In the genomic region with DNA sequence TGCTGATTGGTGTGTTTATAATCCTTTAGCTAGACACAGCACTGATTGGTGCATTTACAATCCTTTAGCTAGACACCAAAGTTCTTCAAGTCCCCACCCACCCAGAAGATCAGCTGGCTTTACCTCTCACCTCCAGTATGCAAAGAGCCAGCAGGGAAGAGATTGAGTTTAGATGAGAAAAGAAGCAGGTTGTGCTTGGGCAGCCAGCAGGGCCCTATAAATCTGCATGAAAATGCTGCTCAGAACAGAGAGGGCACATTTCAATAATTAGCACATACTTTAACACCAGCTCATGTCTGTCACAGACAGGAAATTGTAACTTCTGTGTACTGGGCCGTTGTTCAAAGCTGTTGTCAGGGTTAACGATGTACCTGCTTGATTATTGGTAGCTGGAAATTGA, we compare ENCODE assay signal across 1 cellular context.
A peak's percentile ranks its signal among the peaks of the same experiment; 100 is the strongest.
TF ChIP-seq lines count a peak whose summit lies in the region.

No MANE protein-coding gene starts in this region.

TF ChIP-seq in GM23338, 12 proteins besides CTCF, POLR2A, EP300 and RAD21:
- TF ChIP-seq, protein P1, sequence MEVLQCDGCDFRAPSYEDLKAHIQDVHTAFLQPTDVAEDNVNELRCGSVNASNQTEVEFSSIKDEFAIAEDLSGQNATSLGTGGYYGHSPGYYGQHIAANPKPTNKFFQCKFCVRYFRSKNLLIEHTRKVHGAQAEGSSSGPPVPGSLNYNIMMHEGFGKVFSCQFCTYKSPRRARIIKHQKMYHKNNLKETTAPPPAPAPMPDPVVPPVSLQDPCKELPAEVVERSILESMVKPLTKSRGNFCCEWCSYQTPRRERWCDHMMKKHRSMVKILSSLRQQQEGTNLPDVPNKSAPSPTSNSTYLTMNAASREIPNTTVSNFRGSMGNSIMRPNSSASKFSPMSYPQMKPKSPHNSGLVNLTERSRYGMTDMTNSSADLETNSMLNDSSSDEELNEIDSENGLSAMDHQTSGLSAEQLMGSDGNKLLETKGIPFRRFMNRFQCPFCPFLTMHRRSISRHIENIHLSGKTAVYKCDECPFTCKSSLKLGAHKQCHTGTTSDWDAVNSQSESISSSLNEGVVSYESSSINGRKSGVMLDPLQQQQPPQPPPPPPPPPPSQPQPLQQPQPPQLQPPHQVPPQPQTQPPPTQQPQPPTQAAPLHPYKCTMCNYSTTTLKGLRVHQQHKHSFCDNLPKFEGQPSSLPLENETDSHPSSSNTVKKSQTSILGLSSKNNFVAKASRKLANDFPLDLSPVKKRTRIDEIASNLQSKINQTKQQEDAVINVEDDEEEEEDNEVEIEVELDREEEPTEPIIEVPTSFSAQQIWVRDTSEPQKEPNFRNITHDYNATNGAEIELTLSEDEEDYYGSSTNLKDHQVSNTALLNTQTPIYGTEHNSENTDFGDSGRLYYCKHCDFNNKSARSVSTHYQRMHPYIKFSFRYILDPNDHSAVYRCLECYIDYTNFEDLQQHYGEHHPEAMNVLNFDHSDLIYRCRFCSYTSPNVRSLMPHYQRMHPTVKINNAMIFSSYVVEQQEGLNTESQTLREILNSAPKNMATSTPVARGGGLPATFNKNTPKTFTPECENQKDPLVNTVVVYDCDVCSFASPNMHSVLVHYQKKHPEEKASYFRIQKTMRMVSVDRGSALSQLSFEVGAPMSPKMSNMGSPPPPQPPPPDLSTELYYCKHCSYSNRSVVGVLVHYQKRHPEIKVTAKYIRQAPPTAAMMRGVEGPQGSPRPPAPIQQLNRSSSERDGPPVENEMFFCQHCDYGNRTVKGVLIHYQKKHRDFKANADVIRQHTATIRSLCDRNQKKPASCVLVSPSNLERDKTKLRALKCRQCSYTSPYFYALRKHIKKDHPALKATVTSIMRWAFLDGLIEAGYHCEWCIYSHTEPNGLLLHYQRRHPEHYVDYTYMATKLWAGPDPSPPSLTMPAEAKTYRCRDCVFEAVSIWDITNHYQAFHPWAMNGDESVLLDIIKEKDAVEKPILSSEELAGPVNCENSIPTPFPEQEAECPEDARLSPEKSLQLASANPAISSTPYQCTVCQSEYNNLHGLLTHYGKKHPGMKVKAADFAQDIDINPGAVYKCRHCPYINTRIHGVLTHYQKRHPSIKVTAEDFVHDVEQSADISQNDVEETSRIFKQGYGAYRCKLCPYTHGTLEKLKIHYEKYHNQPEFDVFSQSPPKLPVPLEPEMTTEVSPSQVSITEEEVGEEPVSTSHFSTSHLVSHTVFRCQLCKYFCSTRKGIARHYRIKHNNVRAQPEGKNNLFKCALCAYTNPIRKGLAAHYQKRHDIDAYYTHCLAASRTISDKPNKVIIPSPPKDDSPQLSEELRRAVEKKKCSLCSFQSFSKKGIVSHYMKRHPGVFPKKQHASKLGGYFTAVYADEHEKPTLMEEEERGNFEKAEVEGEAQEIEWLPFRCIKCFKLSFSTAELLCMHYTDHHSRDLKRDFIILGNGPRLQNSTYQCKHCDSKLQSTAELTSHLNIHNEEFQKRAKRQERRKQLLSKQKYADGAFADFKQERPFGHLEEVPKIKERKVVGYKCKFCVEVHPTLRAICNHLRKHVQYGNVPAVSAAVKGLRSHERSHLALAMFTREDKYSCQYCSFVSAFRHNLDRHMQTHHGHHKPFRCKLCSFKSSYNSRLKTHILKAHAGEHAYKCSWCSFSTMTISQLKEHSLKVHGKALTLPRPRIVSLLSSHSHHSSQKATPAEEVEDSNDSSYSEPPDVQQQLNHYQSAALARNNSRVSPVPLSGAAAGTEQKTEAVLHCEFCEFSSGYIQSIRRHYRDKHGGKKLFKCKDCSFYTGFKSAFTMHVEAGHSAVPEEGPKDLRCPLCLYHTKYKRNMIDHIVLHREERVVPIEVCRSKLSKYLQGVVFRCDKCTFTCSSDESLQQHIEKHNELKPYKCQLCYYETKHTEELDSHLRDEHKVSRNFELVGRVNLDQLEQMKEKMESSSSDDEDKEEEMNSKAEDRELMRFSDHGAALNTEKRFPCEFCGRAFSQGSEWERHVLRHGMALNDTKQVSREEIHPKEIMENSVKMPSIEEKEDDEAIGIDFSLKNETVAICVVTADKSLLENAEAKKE (CRISPR knock-in tag; IDR thresholded peaks at IDR 0.05) = 0 out of 2 replicates have a peak, but pooled peaks have one; percentile 12
- no peak for TF ChIP-seq JUNB (IDR thresholded peaks at IDR 0.05; ENCODE audit: unreplicated experiment)
